ENCODE assay signal across 1 cellular context in genomic region chr14:60254176-60254575, GRCh38.
A peak's percentile ranks its signal among the peaks of the same experiment; 100 is the strongest.
TF ChIP-seq lines count a peak whose summit lies in the region.

No MANE protein-coding gene starts in this region.

TF ChIP-seq in HepG2, 621 proteins besides CTCF, POLR2A, EP300 and RAD21 (continued from another document):
- TF ChIP-seq, protein P1, sequence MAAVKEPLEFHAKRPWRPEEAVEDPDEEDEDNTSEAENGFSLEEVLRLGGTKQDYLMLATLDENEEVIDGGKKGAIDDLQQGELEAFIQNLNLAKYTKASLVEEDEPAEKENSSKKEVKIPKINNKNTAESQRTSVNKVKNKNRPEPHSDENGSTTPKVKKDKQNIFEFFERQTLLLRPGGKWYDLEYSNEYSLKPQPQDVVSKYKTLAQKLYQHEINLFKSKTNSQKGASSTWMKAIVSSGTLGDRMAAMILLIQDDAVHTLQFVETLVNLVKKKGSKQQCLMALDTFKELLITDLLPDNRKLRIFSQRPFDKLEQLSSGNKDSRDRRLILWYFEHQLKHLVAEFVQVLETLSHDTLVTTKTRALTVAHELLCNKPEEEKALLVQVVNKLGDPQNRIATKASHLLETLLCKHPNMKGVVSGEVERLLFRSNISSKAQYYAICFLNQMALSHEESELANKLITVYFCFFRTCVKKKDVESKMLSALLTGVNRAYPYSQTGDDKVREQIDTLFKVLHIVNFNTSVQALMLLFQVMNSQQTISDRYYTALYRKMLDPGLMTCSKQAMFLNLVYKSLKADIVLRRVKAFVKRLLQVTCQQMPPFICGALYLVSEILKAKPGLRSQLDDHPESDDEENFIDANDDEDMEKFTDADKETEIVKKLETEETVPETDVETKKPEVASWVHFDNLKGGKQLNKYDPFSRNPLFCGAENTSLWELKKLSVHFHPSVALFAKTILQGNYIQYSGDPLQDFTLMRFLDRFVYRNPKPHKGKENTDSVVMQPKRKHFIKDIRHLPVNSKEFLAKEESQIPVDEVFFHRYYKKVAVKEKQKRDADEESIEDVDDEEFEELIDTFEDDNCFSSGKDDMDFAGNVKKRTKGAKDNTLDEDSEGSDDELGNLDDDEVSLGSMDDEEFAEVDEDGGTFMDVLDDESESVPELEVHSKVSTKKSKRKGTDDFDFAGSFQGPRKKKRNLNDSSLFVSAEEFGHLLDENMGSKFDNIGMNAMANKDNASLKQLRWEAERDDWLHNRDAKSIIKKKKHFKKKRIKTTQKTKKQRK (IDR thresholded peaks at IDR 0.05; ENCODE audit: low read length) = no peak
- no peak for TF ChIP-seq ZNF614 (CRISPR knock-in tag; IDR thresholded peaks at IDR 0.05; ENCODE audit: borderline replicate concordance)
- peak; percentile 37; the same call in 1 of the 2 replicates for TF ChIP-seq REPIN1 (CRISPR knock-in tag; IDR thresholded peaks at IDR 0.05; ENCODE audit: borderline replicate concordance, low read depth)
- no peak for TF ChIP-seq SNAPC5 (CRISPR knock-in tag; IDR thresholded peaks at IDR 0.05; ENCODE audit: borderline replicate concordance)
